ENCODE assay signal across 12 cellular contexts in the genomic region with DNA sequence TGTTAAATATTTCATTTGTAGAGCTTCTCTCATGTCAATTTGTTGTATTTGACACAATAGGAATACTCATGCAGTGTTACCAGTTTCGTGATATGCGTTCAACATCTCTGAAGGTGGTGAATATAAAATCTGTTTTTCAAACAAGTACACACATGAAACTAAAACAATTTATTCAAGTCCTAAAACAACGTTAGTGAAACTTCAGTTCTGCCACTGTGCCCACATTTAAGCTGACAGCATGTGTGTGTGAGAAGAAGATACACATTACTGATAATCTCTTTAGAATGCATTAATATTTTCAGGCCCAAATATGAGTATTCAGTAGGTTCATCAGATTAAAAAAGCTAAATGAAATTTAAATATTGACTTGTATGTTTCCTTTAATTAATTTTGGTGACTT. TPM values are rescaled to one million over a fixed set of nuclear protein-coding genes. Genes with fewer than 3 reads are reported as not detected.
DNase-seq lines count a peak whose midpoint lies in the region; ATAC-seq and TF ChIP-seq lines count a peak whose summit lies in the region.
"Had no signal": no experiment of that assay in that cellular context is flagged by ENCODE, and none has a peak within 500 bp of the region (broad histone marks: within the 10 kb centered on the region; RNA-seq: fewer than 3 reads in every experiment).

No MANE protein-coding gene starts in this region.

- H2AK5ac ChIP-seq in mesenchymal stem cell (ENCODE audit: low read length, severe bottlenecking) = no peak overlapping the region

- POLR2A ChIA-PET in SK-N-SH (lab: Yijun Ruan, JAX) = no interaction called here

- no peak for TF ChIP-seq CTCF in SK-N-SH (IDR thresholded peaks at IDR 0.05)
- TF ChIP-seq CTCF in transverse colon (IDR thresholded peaks at IDR 0.05) = no peak

- H3K14ac ChIP-seq in mesenchymal stem cell (ENCODE audit: low read length in 2 of 2) = no peak overlapping the region

- no peak overlapping the region for H3K23ac ChIP-seq in mesenchymal stem cell (ENCODE audit: low read length in 2 of 2)

- H2BK12ac ChIP-seq in mesenchymal stem cell (ENCODE audit: low read length in 2 of 2) = no peak overlapping the region

- ATAC-seq in SK-N-SH treated with all-trans-retinoic acid at 6 μM for 48 hours = no peak

- H4K8ac ChIP-seq in mesenchymal stem cell (ENCODE audit: low read length) = no peak overlapping the region

- TF ChIP-seq EP300 in SK-N-SH (IDR thresholded peaks at IDR 0.05; ENCODE audit: borderline replicate concordance in 1 of 2, low read depth in 1 of 2, low read length in 1 of 2) (no peak), transverse colon (IDR thresholded peaks at IDR 0.05; ENCODE audit: low read depth) (no peak)

- H3K79me2 ChIP-seq in SK-N-SH (ENCODE audit: insufficient read depth) = peaks cover 53% of the 10 kb centered on the region

- H3K27me3 ChIP-seq in SK-N-SH (ENCODE audit: insufficient read depth) (no peaks in the 10 kb centered on the region), mesenchymal stem cell (ENCODE audit: control insufficient read depth in 1 of 2, insufficient read depth in 1 of 2, low read length in 2 of 2) (no peaks in the 10 kb centered on the region), transverse colon (no peaks in the 10 kb centered on the region)
- H3K27me3 ChIP-seq: SJCRH30 had no signal

- no peak overlapping the region for H2AFZ ChIP-seq in SK-N-SH (ENCODE audit: low read depth)
- H2AFZ ChIP-seq in mesenchymal stem cell (ENCODE audit: low read depth, low read length) = no peak overlapping the region

- H3K9ac ChIP-seq in SK-N-SH = no peak overlapping the region
- no peak overlapping the region for H3K9ac ChIP-seq in mesenchymal stem cell (ENCODE audit: low read length)

- no peak overlapping the region for H2BK15ac ChIP-seq in mesenchymal stem cell (ENCODE audit: low read depth, poor library complexity, severe bottlenecking)

- in situ Hi-C loops in transverse colon (cut with MboI; ENCODE audit: low pct_ligation_motif_present in 1 of 4, low pct_unique_long_range_greater_than_20kb in 1 of 4, low sequenced_read_pairs in 3 of 4) = no loop called here

- H3K36me3 ChIP-seq in SK-N-SH (replicated peaks in 1 of 2; ENCODE audit: control insufficient read depth in 1 of 2, insufficient read depth in 2 of 2, low read length in 1 of 2) (no peaks in the 10 kb centered on the region), mesenchymal stem cell (ENCODE audit: control insufficient read depth in 1 of 2, insufficient read depth in 2 of 2, low read depth in 1 of 2, low read length in 2 of 2) (no peaks in the 10 kb centered on the region), transverse colon (no peaks in the 10 kb centered on the region)
- H3K36me3 ChIP-seq: SJCRH30 had no signal

- no peak for TF ChIP-seq POLR2A in transverse colon (IDR thresholded peaks at IDR 0.05)

- H3K4me2 ChIP-seq in SK-N-SH = peak overlapping the region; percentile 30; the same call in 1 of the 2 replicates
- no peak overlapping the region for H3K4me2 ChIP-seq in mesenchymal stem cell (ENCODE audit: low read length, poor library complexity, severe bottlenecking)

- peaks cover 8% of the 10 kb centered on the region for H3K79me1 ChIP-seq in mesenchymal stem cell (replicated peaks; ENCODE audit: low read length, poor library complexity, severe bottlenecking)

- no peak overlapping the region for H3K4me3 ChIP-seq in SK-N-SH (ENCODE audit: low read depth in 2 of 2, low read length in 1 of 2)
- H3K4me3 ChIP-seq in mesenchymal stem cell (ENCODE audit: insufficient read depth in 1 of 2, low read depth in 1 of 2, low read length in 2 of 2) = peak overlapping the region in 1 of 2 experiments; percentile 13
- peak overlapping the region in 1 of 4 donors; percentile 8 for H3K4me3 ChIP-seq in transverse colon
- H3K4me3 ChIP-seq: K562, SJCRH30 had no signal

- H4K20me1 ChIP-seq in SK-N-SH (ENCODE audit: insufficient read depth) = no peaks in the 10 kb centered on the region; the same call in 1 of the 2 replicates

- H4K91ac ChIP-seq in mesenchymal stem cell (ENCODE audit: low read length) = no peak overlapping the region

- TF ChIP-seq RAD21 in SK-N-SH (IDR thresholded peaks at IDR 0.05; ENCODE audit: low read length) = no peak

- H3K9me3 ChIP-seq in SK-N-SH (no peaks in the 10 kb centered on the region), mesenchymal stem cell (ENCODE audit: control insufficient read depth, low read length) (no peaks in the 10 kb centered on the region), transverse colon (no peaks in the 10 kb centered on the region)
- H3K9me3 ChIP-seq: SJCRH30 had no signal

- no peak overlapping the region for H2BK5ac ChIP-seq in mesenchymal stem cell (ENCODE audit: low read depth, low read length, poor library complexity, severe bottlenecking)

- intact Hi-C loops in transverse colon (cut with DNase I; ENCODE audit: low total_unique reads) = no loop called here

- CTCF ChIA-PET in SK-N-SH (lab: Yijun Ruan, JAX) = interaction anchor here (1.1 kb wide), 1 partner anchor 168 kb away, joined by 3 read pairs; no protein-coding TSS in a partner anchor

- H3K27ac ChIP-seq in SK-N-SH (ENCODE audit: low read depth in 2 of 2, low read length in 1 of 2) = peak overlapping the region in 1 of 2 experiments; percentile 51; a peak in 1 of 4 replicates
- peak overlapping the region; percentile 37 for H3K27ac ChIP-seq in angular gyrus (ENCODE audit: low read depth, low read length)
- H3K27ac ChIP-seq in mesenchymal stem cell (ENCODE audit: low read length, poor library complexity, severe bottlenecking) = peak overlapping the region; percentile 49
- peak overlapping the region; percentile 75 to 87 (median 83) for H3K27ac ChIP-seq in transverse colon
- H3K27ac ChIP-seq: SJCRH30 had no signal

- peaks cover 12% of the 10 kb centered on the region for H3F3A ChIP-seq in SK-N-SH (replicated peaks; ENCODE audit: insufficient read depth)

- no peak overlapping the region for H3K4ac ChIP-seq in mesenchymal stem cell (ENCODE audit: low read depth in 1 of 2, low read length in 2 of 2)

- no peak overlapping the region for H2BK120ac ChIP-seq in mesenchymal stem cell (ENCODE audit: low read depth, low read length)

- no peak overlapping the region for H3K18ac ChIP-seq in mesenchymal stem cell (ENCODE audit: low read depth in 1 of 2, low read length in 2 of 2)

- no peaks in the 10 kb centered on the region for H3K9me2 ChIP-seq in SK-N-SH

- 96% methylated on average over 3 of the region's 3 CpGs for WGBS in SK-N-SH (ENCODE audit: low lambda C conversion rate)
- WGBS in mesenchymal stem cell = 67% methylated on average over 1 of the region's 3 CpGs
- WGBS in transverse colon (ENCODE audit: low coverage in 1 of 2), 2 donors = 42 to 50% methylated on average over 3 of the region's 3 CpGs

- no peak for DNase-seq in SK-N-SH
- no peak for DNase-seq in mesenchymal stem cell
- no peak for DNase-seq in transverse colon
- no peak for DNase-seq in activated effector memory CD4-positive, alpha-beta T cell treated with Interleukin-2 at 50 U/mL for 16 hours
- no peak for DNase-seq in stimulated activated CD4-positive, alpha-beta T cell treated with anti-CD3 and anti-CD28 coated beads, Interleukin-2, amount 100 ng/mL, for 48 hours
- no peak for DNase-seq in NCI-H82 (lab: John Stamatoyannopoulos, UW)
- DNase-seq: 8988T, amniotic stem cell, SJCRH30 had no signal

- H3K4me1 ChIP-seq in SK-N-SH (ENCODE audit: control insufficient read depth in 1 of 2, insufficient read depth in 2 of 2, low read depth in 1 of 2, low read length in 1 of 2) (peaks cover 19 to 68% of the 10 kb centered on the region in 2 experiments; a peak in 3 of 4 replicates), mesenchymal stem cell (ENCODE audit: control insufficient read depth, insufficient read depth, low read depth, low read length) (peaks cover 6% of the 10 kb centered on the region), transverse colon (peaks cover 64 to 93% (median 78%) of the 10 kb centered on the region in 4 donors)
- H3K4me1 ChIP-seq: SJCRH30 had no signal

TF ChIP-seq in SK-N-SH, 30 proteins besides CTCF, POLR2A, EP300 and RAD21 (continues in another document):
- TF ChIP-seq TEAD4 (IDR thresholded peaks at IDR 0.05; ENCODE audit: borderline replicate concordance, insufficient read depth) (no peak), GATA2 (CRISPR knock-in tag; IDR thresholded peaks at IDR 0.05) (no peak), SMC3 (IDR thresholded peaks at IDR 0.05; ENCODE audit: low read depth, low read length) (no peak)
- TF ChIP-seq, protein P1, sequence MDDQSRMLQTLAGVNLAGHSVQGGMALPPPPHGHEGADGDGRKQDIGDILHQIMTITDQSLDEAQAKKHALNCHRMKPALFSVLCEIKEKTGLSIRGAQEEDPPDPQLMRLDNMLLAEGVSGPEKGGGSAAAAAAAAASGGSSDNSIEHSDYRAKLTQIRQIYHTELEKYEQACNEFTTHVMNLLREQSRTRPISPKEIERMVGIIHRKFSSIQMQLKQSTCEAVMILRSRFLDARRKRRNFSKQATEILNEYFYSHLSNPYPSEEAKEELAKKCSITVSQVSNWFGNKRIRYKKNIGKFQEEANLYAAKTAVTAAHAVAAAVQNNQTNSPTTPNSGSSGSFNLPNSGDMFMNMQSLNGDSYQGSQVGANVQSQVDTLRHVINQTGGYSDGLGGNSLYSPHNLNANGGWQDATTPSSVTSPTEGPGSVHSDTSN (IDR thresholded peaks at IDR 0.05) = no peak

TF ChIP-seq in SK-N-SH treated with all-trans-retinoic acid at 6 μM for 48 hours, 23 proteins besides CTCF, POLR2A, EP300 and RAD21 (continues in another document):
- TF ChIP-seq SNAI2 (CRISPR knock-in tag; IDR thresholded peaks at IDR 0.05) = no peak
- TF ChIP-seq, protein P2, sequence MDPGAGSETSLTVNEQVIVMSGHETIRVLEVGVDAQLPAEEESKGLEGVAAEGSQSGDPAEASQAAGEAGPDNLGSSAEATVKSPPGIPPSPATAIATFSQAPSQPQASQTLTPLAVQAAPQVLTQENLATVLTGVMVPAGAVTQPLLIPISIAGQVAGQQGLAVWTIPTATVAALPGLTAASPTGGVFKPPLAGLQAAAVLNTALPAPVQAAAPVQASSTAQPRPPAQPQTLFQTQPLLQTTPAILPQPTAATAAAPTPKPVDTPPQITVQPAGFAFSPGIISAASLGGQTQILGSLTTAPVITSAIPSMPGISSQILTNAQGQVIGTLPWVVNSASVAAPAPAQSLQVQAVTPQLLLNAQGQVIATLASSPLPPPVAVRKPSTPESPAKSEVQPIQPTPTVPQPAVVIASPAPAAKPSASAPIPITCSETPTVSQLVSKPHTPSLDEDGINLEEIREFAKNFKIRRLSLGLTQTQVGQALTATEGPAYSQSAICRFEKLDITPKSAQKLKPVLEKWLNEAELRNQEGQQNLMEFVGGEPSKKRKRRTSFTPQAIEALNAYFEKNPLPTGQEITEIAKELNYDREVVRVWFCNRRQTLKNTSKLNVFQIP (CRISPR knock-in tag; IDR thresholded peaks at IDR 0.05; ENCODE audit: borderline replicate concordance, low read depth) = no peak

RNA-seq across cellular contexts. Expression of a gene that starts 21.7 kb away (rescaled TPM):
- polyA plus RNA-seq in SK-N-SH (2012; rRNA removed) = 3.7 and 4.4 TPM in 2 replicates
- polyA plus RNA-seq in SK-N-SH (2012; cell fraction: cytosol; rRNA removed) = 4.0 and 4.1 TPM in 2 replicates
- 6.2 and 7.7 TPM in 2 replicates for polyA plus RNA-seq in SK-N-SH (2012; cell fraction: nucleus; rRNA removed)
- 13.3 TPM for polyA plus RNA-seq in mesenchymal stem cell (2013, experiment 1 of 2)
- polyA plus RNA-seq in mesenchymal stem cell (2013, experiment 2 of 2) = 13.7 TPM
- 10 to 100 TPM; 33.0 to 72.7 (median 62.2) TPM for total RNA-seq in transverse colon
